34 cellular contexts compared by ENCODE assay signal in genomic region chr13:106331116-106331515, GRCh38.
"Had no signal": no experiment of that assay in that cellular context is flagged by ENCODE, and none has a peak within 500 bp of the region (broad histone marks: within the 10 kb centered on the region; RNA-seq: fewer than 3 reads in every experiment).

No MANE protein-coding gene starts in this region.

- H3K4me3 ChIP-seq: Peyer's patch, SJSA1 had no signal

- H3K9me3 ChIP-seq: Peyer's patch, SJSA1, SK-N-SH had no signal

- H3K4me3 Mint-ChIP-seq: activated CD4-positive, alpha-beta memory T cell treated with anti-CD3 and anti-CD28 coated beads, Interleukin-2, amount 10 ng/mL, durations not matched to agents 7 days and 5 days; activated CD8-positive, alpha-beta memory T cell treated with anti-CD3 and anti-CD28 coated beads, Interleukin-2, amount 10 ng/mL, durations not matched to agents 7 days and 5 days; activated naive CD8-positive, alpha-beta T cell treated with anti-CD3 and anti-CD28 coated beads for 36 hours had no signal

- H3K27ac ChIP-seq: brain microvascular endothelial cell, Peyer's patch, SJSA1, WERI-Rb-1 had no signal

- ATAC-seq: activated CD8-positive, alpha-beta memory T cell treated with anti-CD3 and anti-CD28 coated beads, Interleukin-2, amount 10 ng/mL, durations not matched to agents 7 days and 5 days; PC-3 had no signal

- H3K4me1 ChIP-seq: Peyer's patch, SJSA1 had no signal

- H3K4me1 Mint-ChIP-seq: activated CD4-positive, alpha-beta memory T cell treated with anti-CD3 and anti-CD28 coated beads, Interleukin-2, amount 10 ng/mL, durations not matched to agents 7 days and 5 days; activated CD8-positive, alpha-beta memory T cell treated with anti-CD3 and anti-CD28 coated beads, Interleukin-2, amount 10 ng/mL, durations not matched to agents 7 days and 5 days; activated naive CD8-positive, alpha-beta T cell treated with anti-CD3 and anti-CD28 coated beads for 36 hours had no signal

- H3K27ac Mint-ChIP-seq: activated CD4-positive, alpha-beta memory T cell treated with anti-CD3 and anti-CD28 coated beads, Interleukin-2, amount 10 ng/mL, durations not matched to agents 7 days and 5 days; activated CD8-positive, alpha-beta memory T cell treated with anti-CD3 and anti-CD28 coated beads, Interleukin-2, amount 10 ng/mL, durations not matched to agents 7 days and 5 days; activated naive CD8-positive, alpha-beta T cell treated with anti-CD3 and anti-CD28 coated beads for 36 hours had no signal

- H3K27me3 ChIP-seq: brain microvascular endothelial cell, Peyer's patch, SJSA1 had no signal

- H3K36me3 Mint-ChIP-seq: activated CD8-positive, alpha-beta memory T cell treated with anti-CD3 and anti-CD28 coated beads, Interleukin-2, amount 10 ng/mL, durations not matched to agents 7 days and 5 days; activated naive CD8-positive, alpha-beta T cell treated with anti-CD3 and anti-CD28 coated beads for 36 hours had no signal

- H3K36me3 ChIP-seq: brain microvascular endothelial cell, Peyer's patch, SJSA1, WERI-Rb-1 had no signal

- H3K9me3 Mint-ChIP-seq: activated CD4-positive, alpha-beta memory T cell treated with anti-CD3 and anti-CD28 coated beads, Interleukin-2, amount 10 ng/mL, durations not matched to agents 7 days and 5 days; activated naive CD8-positive, alpha-beta T cell treated with anti-CD3 and anti-CD28 coated beads for 36 hours had no signal

- DNase-seq: activated CD4-positive, alpha-beta memory T cell treated with anti-CD3 and anti-CD28 coated beads, Interleukin-2, amount 10 ng/mL, durations not matched to agents 7 days and 5 days; activated CD4-positive, alpha-beta T cell treated with anti-CD3 and anti-CD28 coated beads for 1 hour; activated CD4-positive, alpha-beta T cell treated with anti-CD3 and anti-CD28 coated beads for 48 hours; activated CD4-positive, CD25-positive, alpha-beta regulatory T cell; activated CD8-positive, alpha-beta memory T cell treated with anti-CD3 and anti-CD28 coated beads for 24 hours; activated CD8-positive, alpha-beta memory T cell treated with anti-CD3 and anti-CD28 coated beads, Interleukin-2, amount 10 ng/mL, durations not matched to agents 7 days and 5 days; activated CD8-positive, alpha-beta memory T cell treated with anti-CD3 and anti-CD28 coated beads, Interleukin-2, amount 50 U/mL, for 48 hours; activated effector memory CD4-positive, alpha-beta T cell treated with Interleukin-2 at 50 U/mL for 16 hours; activated naive CD4-positive, alpha-beta T cell treated with anti-CD3 and anti-CD28 coated beads, Interleukin-2, amount 50 U/mL, for 16 hours; activated naive CD8-positive, alpha-beta T cell treated with anti-CD3 and anti-CD28 coated beads for 36 hours; activated T-cell treated with anti-CD3 and anti-CD28 coated beads, Interleukin-2, amount 50 U/mL, for 48 hours; amniotic stem cell; aorta; brain microvascular endothelial cell; central memory CD4-positive, alpha-beta T cell; Karpas-422; NCI-H1105; NCI-H1436 treated with DMSO at 0.1 percent for 48 hours; NCI-H1694 treated with DMSO at 0.1 percent for 48 hours; NCI-H2029; NCI-H2107; NCI-H226; NCI-H446 treated with DMSO at 0.1 percent for 48 hours; NCI-H524; NCI-H69; NK-92 treated with Interleukin-12 subunit alpha and Interleukin-12 subunit beta, amount 100 ng/mL, for 24 hours; PC-3; Peyer's patch; RPMI8226; SHP77 treated with DMSO at 0.1 percent for 48 hours; SK-N-SH; T1000; WERI-Rb-1 had no signal

- H3K27me3 Mint-ChIP-seq: activated CD4-positive, alpha-beta memory T cell treated with anti-CD3 and anti-CD28 coated beads, Interleukin-2, amount 10 ng/mL, durations not matched to agents 7 days and 5 days; activated CD8-positive, alpha-beta memory T cell treated with anti-CD3 and anti-CD28 coated beads, Interleukin-2, amount 10 ng/mL, durations not matched to agents 7 days and 5 days had no signal
